Comparison of ENCODE assay signal across 8 cellular contexts in the genomic region with DNA sequence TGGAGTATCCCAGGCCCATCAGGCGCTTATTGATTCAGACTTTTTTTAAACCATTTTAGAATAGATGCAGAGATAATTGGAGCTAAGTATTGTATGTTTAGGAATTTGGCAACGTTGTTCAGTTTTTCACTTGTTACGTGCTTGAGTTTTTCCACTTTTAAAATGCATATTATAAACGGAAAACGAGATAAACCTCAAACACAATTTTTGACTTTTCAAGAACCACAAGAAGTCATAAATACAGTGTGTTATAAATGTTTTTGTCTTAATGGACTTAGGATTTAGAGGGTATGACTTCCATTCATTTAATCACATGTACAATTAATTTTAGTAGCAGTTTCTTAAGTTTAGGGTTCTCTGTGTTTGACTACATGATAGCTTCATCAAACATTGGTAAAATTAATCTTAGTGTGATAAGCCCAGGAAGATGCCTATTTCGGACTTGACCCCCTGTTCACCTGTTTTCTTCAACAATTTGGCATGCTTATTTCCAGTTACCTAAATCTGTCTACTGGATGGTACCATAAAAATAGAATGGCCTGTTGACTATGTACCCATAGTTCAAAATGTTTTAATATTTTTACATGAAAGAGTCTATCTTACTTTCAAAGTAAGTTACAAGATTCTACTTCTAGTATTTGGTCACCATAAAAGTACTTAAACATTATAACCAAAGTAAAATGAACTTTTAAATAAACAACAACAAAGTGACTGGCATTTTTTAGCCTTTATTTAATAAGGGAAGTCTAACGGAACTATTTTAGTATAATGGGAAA. TPM values are rescaled to one million over a fixed set of nuclear protein-coding genes. Genes with fewer than 3 reads are reported as not detected.
DNase-seq lines count a peak whose midpoint lies in the region; TF ChIP-seq lines count a peak whose summit lies in the region.

No MANE protein-coding gene starts in this region.

- peaks cover 5% of the 10 kb centered on the region for H3K27me3 Mint-ChIP-seq in nephron (ENCODE audit: low read depth)

- peak overlapping the region; percentile 85 to 97 (median 94) for H3K27ac Mint-ChIP-seq in nephron

- CTCF ChIA-PET in OCI-LY7 (lab: Charles Lee; ENCODE audit: unreplicated experiment) = no interaction called here

- no peaks in the 10 kb centered on the region for H3K9me2 ChIP-seq in OCI-LY7 (ENCODE audit: insufficient read depth, low read length)

- no peaks in the 10 kb centered on the region for H4K20me1 ChIP-seq in OCI-LY7 (ENCODE audit: insufficient read depth, low read length)

- DNase-seq in AG10803 (ENCODE audit: low read depth) (no peak), MG63 (no peak), OCI-LY7 (ENCODE audit: low spot score) (no peak), DMS 273 (lab: John Stamatoyannopoulos, UW; ENCODE audit: unreplicated experiment) (no peak), G401 (ENCODE audit: low spot score) (no peak), iPS-NIHi11 (ENCODE audit: low spot score) (no peak)

- TF ChIP-seq CTCF in AG10803 (conservative IDR thresholded peaks at IDR 0.05; ENCODE audit: low read length) (no peak), nephron (IDR thresholded peaks at IDR 0.05; ENCODE audit: unreplicated experiment in 3 of 3) (no peak), OCI-LY7 (conservative IDR thresholded peaks at IDR 0.05; ENCODE audit: low read length) (no peak)

- POLR2A ChIA-PET in OCI-LY7 (lab: Charles Lee) = no interaction called here

- peak overlapping the region; percentile 71 for H3K4me3 ChIP-seq in AG10803 (ENCODE audit: low read length)
- peak overlapping the region; percentile 77 for H3K4me3 ChIP-seq in MG63
- peak overlapping the region; percentile 85 for H3K4me3 ChIP-seq in ectodermal cell (ENCODE audit: insufficient read depth, low read depth, low read length)
- no peak overlapping the region for H3K4me3 ChIP-seq in OCI-LY7 (ENCODE audit: low read depth, low read length, poor library complexity, severe bottlenecking)

- peak overlapping the region; percentile 88 to 92 (median 90) for H3K4me3 Mint-ChIP-seq in nephron

- intact Hi-C loops in OCI-LY7 (cut with micrococcal nuclease; ENCODE audit: unreplicated experiment) = no loop called here

- no peaks in the 10 kb centered on the region for H3K9me3 Mint-ChIP-seq in nephron

- H3K4me1 ChIP-seq in ectodermal cell (ENCODE audit: control insufficient read depth, insufficient read depth, low read length) (no peaks in the 10 kb centered on the region), OCI-LY7 (ENCODE audit: insufficient read depth, low read length, poor library complexity, severe bottlenecking) (no peaks in the 10 kb centered on the region)

- no peaks in the 10 kb centered on the region for H3K79me2 ChIP-seq in OCI-LY7 (ENCODE audit: insufficient read depth, low read depth, low read length)

- H3K36me3 Mint-ChIP-seq in nephron (ENCODE audit: low read depth) = no peaks in the 10 kb centered on the region

- H3K9me3 ChIP-seq in MG63 = no peaks in the 10 kb centered on the region
- no peaks in the 10 kb centered on the region for H3K9me3 ChIP-seq in ectodermal cell (ENCODE audit: control insufficient read depth, low read length)
- H3K9me3 ChIP-seq in OCI-LY7 (ENCODE audit: low read length) = no peaks in the 10 kb centered on the region

- BruUV-seq in OCI-LY7 (replicated peaks; lab: Mats Ljungman, UMichigan) = no TSS peak

- 73 to 76% methylated on average over 3 to 4 of the region's 7 CpGs for WGBS in ectodermal cell, 2 experiments

- no peak overlapping the region for H3K4me2 ChIP-seq in OCI-LY7 (ENCODE audit: low read length)

- H3K36me3 ChIP-seq in MG63 (peaks cover 4% of the 10 kb centered on the region; the same call in 1 of the 2 replicates), ectodermal cell (ENCODE audit: control insufficient read depth, insufficient read depth, low read length) (no peaks in the 10 kb centered on the region), OCI-LY7 (ENCODE audit: insufficient read depth, low read length) (no peaks in the 10 kb centered on the region)

- peaks cover 25% of the 10 kb centered on the region for H3K4me1 Mint-ChIP-seq in nephron

- H3K27me3 ChIP-seq in MG63 (no peaks in the 10 kb centered on the region), ectodermal cell (ENCODE audit: control insufficient read depth, insufficient read depth, low read length, poor library complexity, severe bottlenecking) (peaks cover 33% of the 10 kb centered on the region)

- H2AFZ ChIP-seq in OCI-LY7 (ENCODE audit: low read length) = no peak overlapping the region

- in situ Hi-C loops in G401 (cut with HindIII; ENCODE audit: low sequenced_read_pairs) = no loop called here

- H3K27ac ChIP-seq in ectodermal cell (ENCODE audit: insufficient read depth, low read depth, low read length, poor library complexity, severe bottlenecking) (no peak overlapping the region), OCI-LY7 (ENCODE audit: low read depth, low read length, poor library complexity, severe bottlenecking) (no peak overlapping the region)

RNA-seq across cellular contexts. Expression of a gene that starts 1.3 kb away (rescaled TPM):
- total RNA-seq in MG63 (2014; rRNA removed; shearing (Covaris generic); ENCODE audit: low replicate concordance) = 2.5 and 3.7 TPM in 2 replicates
- 11.8 TPM for polyA plus RNA-seq in ectodermal cell (2013, experiment 1 of 4)
- polyA plus RNA-seq in ectodermal cell (2013, experiment 2 of 4) = 18.1 TPM
- polyA plus RNA-seq in ectodermal cell (2013, experiment 3 of 4) = 12.3 TPM
- 15.4 TPM for polyA plus RNA-seq in ectodermal cell (2013, experiment 4 of 4)
- total RNA-seq in OCI-LY7 (2014; rRNA removed; shearing (Covaris generic)) = not detected in 2 replicates
- total RNA-seq in OCI-LY7 (2022) = not detected in 2 replicates
- 0.03 and 0.18 TPM in 2 replicates for total RNA-seq in G401 (2014; rRNA removed; shearing (Covaris generic))
